29 cellular contexts compared by ENCODE assay signal in the genomic region with DNA sequence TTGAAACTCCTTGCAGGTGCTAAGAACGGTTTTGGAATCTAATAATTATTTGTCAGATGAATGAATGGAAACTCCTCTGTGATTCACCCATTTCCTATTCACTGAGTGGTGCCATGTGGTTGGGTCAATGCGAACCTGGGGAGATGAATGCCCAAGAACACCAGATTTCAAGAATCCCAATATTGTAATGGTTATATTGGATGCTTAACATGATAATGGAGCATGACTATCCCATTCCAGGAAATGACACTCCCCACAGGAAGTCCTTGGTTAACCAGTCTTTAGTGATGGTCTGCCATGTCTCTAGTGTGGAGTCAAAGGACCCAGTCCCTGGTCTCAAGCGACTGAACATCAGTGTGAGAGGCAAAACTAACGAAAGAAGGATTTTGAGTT.
DNase-seq lines count a peak whose midpoint lies in the region; ATAC-seq and TF ChIP-seq lines count a peak whose summit lies in the region.
"Had no signal": no experiment of that assay in that cellular context is flagged by ENCODE, and none has a peak within 500 bp of the region (broad histone marks: within the 10 kb centered on the region; RNA-seq: fewer than 3 reads in every experiment).

No MANE protein-coding gene starts in this region.

- H3K36me3 Mint-ChIP-seq in H9 (ENCODE audit: insufficient read depth in 1 of 3, low read depth in 3 of 3): no peaks in the 10 kb centered on the region
- H3K36me3 Mint-ChIP-seq: activated naive CD4-positive, alpha-beta T cell treated with anti-CD3 and anti-CD28 coated beads, Interleukin-2, amount 10 ng/mL, durations not matched to agents 7 days and 5 days; natural killer cell had no signal

- peaks cover 13 to 17% of the 10 kb centered on the region in 2 experiments for H3K4me1 Mint-ChIP-seq in H9
- H3K4me1 Mint-ChIP-seq: activated B cell treated with CpG ODN at 0.5 μM for 24 hours had no signal

- no peaks in the 10 kb centered on the region for H3K79me1 ChIP-seq in H9 (ENCODE audit: insufficient read depth, low read depth, low read length, poor library complexity, severe bottlenecking)

- H3K9ac ChIP-seq in H9 (ENCODE audit: extremely low read depth, insufficient read length, low read length): no peak overlapping the region

- peak overlapping the region in 2 of 3 experiments; percentile 12 to 54; a peak in 1 of 7 replicates for H3K27ac Mint-ChIP-seq in H9
- H3K27ac Mint-ChIP-seq: activated B cell treated with CpG ODN at 0.5 μM for 24 hours; activated naive CD4-positive, alpha-beta T cell treated with anti-CD3 and anti-CD28 coated beads, Interleukin-2, amount 10 ng/mL, durations not matched to agents 7 days and 5 days; HFFc6; natural killer cell had no signal

- H3K4me2 ChIP-seq in H9 (ENCODE audit: insufficient read depth, insufficient read length, low read length): no peak overlapping the region
- H3K4me2 ChIP-seq: smooth muscle cell had no signal

- H3K9me3 Mint-ChIP-seq in H9: no peaks in the 10 kb centered on the region
- H3K9me3 Mint-ChIP-seq: activated B cell treated with CpG ODN at 0.5 μM for 24 hours, natural killer cell had no signal

- H2AFZ ChIP-seq in H9 (ENCODE audit: low read length): no peak overlapping the region

- H3K27ac ChIP-seq in H9 (ENCODE audit: insufficient read length, low read depth, low read length) (no peak overlapping the region), RWPE2 (ENCODE audit: poor library complexity, severe bottlenecking) (peak overlapping the region; percentile 20), foreskin keratinocyte (peak overlapping the region; percentile 72), psoas muscle (peak overlapping the region; percentile 65)
- H3K27ac ChIP-seq: colonic mucosa, gastroesophageal sphincter, transverse colon had no signal

- intact Hi-C loops in psoas muscle (cut with DNase I): no loop called here

- H3K4me3 ChIP-seq in RWPE2 (ENCODE audit: severe bottlenecking): no peak overlapping the region
- no peak overlapping the region for H3K4me3 ChIP-seq in psoas muscle
- H3K4me3 ChIP-seq: colonic mucosa, gastroesophageal sphincter, smooth muscle cell, transverse colon had no signal

- no peak overlapping the region for H4K5ac ChIP-seq in H9 (ENCODE audit: insufficient read length, low read depth, low read length)

- no peak overlapping the region for H4K8ac ChIP-seq in H9 (replicated peaks; ENCODE audit: insufficient read length, low read depth, low read length)

- H4K91ac ChIP-seq in H9 (ENCODE audit: insufficient read length, low read depth, low read length): no peak overlapping the region

- H2BK120ac ChIP-seq in H9 (ENCODE audit: low read depth, low read length, poor library complexity, severe bottlenecking): no peak overlapping the region

- H3K56ac ChIP-seq in H9 (ENCODE audit: insufficient read length, low read depth, low read length): no peak overlapping the region

- no peak overlapping the region for H3K23ac ChIP-seq in H9 (ENCODE audit: insufficient read length, low read depth, low read length)

- no peak overlapping the region for H3K18ac ChIP-seq in H9 (ENCODE audit: insufficient read length, low read depth, low read length)

- DNase-seq in H9 (no peak), RWPE2 (ENCODE audit: low spot score) (no peak), foreskin keratinocyte (no peak), psoas muscle (no peak), hippocampal formation (lab: John Stamatoyannopoulos, UW) (no peak)
- no peak for DNase-seq in stimulated activated naive CD4-positive, alpha-beta T cell treated with Interleukin-2 at 50 U/mL for 16 hours (lab: John Stamatoyannopoulos, UW)
- DNase-seq: activated B cell treated with CpG ODN at 0.5 μM for 24 hours; activated CD4-positive, alpha-beta T cell treated with anti-CD3 and anti-CD28 coated beads, Interleukin-2, amount 50 U/mL, for 4 hours; activated naive CD4-positive, alpha-beta T cell treated with anti-CD3 and anti-CD28 coated beads, Interleukin-2, amount 10 ng/mL, durations not matched to agents 7 days and 5 days; anterior cingulate cortex; C1 segment of cervical spinal cord; Caco-2; colonic mucosa; HFFc6; hypothalamus; left ventricle myocardium superior; midbrain; natural killer cell; NCI-H1048; NCI-H187; NCI-H526 treated with DMSO at 0.1 percent for 48 hours; SIG-M5; stimulated activated CD4-positive, alpha-beta T cell treated with anti-CD3 and anti-CD28 coated beads, Interleukin-2, amount 100 ng/mL, for 24 hours; SW 1271; T-helper 9 cell; transverse colon had no signal

- H3T11ph ChIP-seq in H9 (ENCODE audit: low read length): no peak overlapping the region

- H3K4me1 ChIP-seq in H9 (ENCODE audit: insufficient read depth, low read length): peaks cover 4% of the 10 kb centered on the region; the same call in 1 of the 2 replicates
- peaks cover 13% of the 10 kb centered on the region for H3K4me1 ChIP-seq in RWPE2 (ENCODE audit: insufficient read depth, poor library complexity, severe bottlenecking)
- peaks cover 18% of the 10 kb centered on the region for H3K4me1 ChIP-seq in foreskin keratinocyte
- peaks cover 25% of the 10 kb centered on the region for H3K4me1 ChIP-seq in psoas muscle
- H3K4me1 ChIP-seq: colonic mucosa had no signal

- H3K36me3 ChIP-seq in RWPE2 (ENCODE audit: low read depth) (no peaks in the 10 kb centered on the region), psoas muscle (ENCODE audit: insufficient read depth in 1 of 2, low read depth in 1 of 2) (no peaks in the 10 kb centered on the region)
- H3K36me3 ChIP-seq: colonic mucosa, gastroesophageal sphincter, transverse colon had no signal

- H2AK5ac ChIP-seq in H9 (ENCODE audit: insufficient read length, low read length): no peak overlapping the region

- H3K27me3 Mint-ChIP-seq in H9 (ENCODE audit: low read depth): peaks cover 3% of the 10 kb centered on the region; the same call in 1 of the 2 replicates
- H3K27me3 Mint-ChIP-seq: activated B cell treated with CpG ODN at 0.5 μM for 24 hours had no signal

- H4K20me1 ChIP-seq in H9 (ENCODE audit: control insufficient read depth, insufficient read depth, insufficient read length): no peaks in the 10 kb centered on the region

- no CpG with 5 or more reads among the region's 4 CpGs for WGBS in H9 (ENCODE audit: extremely low coverage, insufficient read length, low lambda C conversion rate)
- WGBS in psoas muscle, 3 donors: 57 to 72% (median 60%) methylated on average over 4 of the region's 4 CpGs

- H2BK20ac ChIP-seq in H9 (ENCODE audit: low read depth, low read length, poor library complexity, severe bottlenecking): no peak overlapping the region

- H3K79me2 ChIP-seq in H9 (ENCODE audit: insufficient read depth, low read length): no peaks in the 10 kb centered on the region

- no peak overlapping the region for H3K4ac ChIP-seq in H9 (ENCODE audit: low read depth, low read length)

- TF ChIP-seq CTCF in H9 (conservative IDR thresholded peaks at IDR 0.05) (no peak), RWPE2 (IDR thresholded peaks at IDR 0.05; ENCODE audit: poor library complexity, severe bottlenecking) (no peak), foreskin keratinocyte (conservative IDR thresholded peaks at IDR 0.05) (no peak), psoas muscle (IDR thresholded peaks at IDR 0.05) (no peak)

- ATAC-seq in RWPE2 (ENCODE audit: low read depth) (no peak), foreskin keratinocyte (peak; percentile 57), psoas muscle (peak in 2 of 4 donors; percentile 14 to 28), HG02571 (IDR thresholded peaks at IDR 0.05; ENCODE audit: unreplicated experiment) (no peak)
- ATAC-seq: gastroesophageal sphincter, left ventricle myocardium superior, natural killer cell had no signal

- H2BK5ac ChIP-seq in H9 (ENCODE audit: insufficient read length, low read length): no peak overlapping the region

- no peak overlapping the region for H2BK15ac ChIP-seq in H9 (ENCODE audit: low read depth, low read length)

- no peaks in the 10 kb centered on the region for H3K9me3 ChIP-seq in H9 (ENCODE audit: control insufficient read depth, low read depth, low read length)
- no peaks in the 10 kb centered on the region for H3K9me3 ChIP-seq in RWPE2 (ENCODE audit: severe bottlenecking)
- H3K9me3 ChIP-seq in psoas muscle: no peaks in the 10 kb centered on the region
- H3K9me3 ChIP-seq: colonic mucosa, gastroesophageal sphincter, transverse colon had no signal

- H3K27me3 ChIP-seq in H9 (ENCODE audit: insufficient read depth, low read length) (no peaks in the 10 kb centered on the region; the same call in 1 of the 2 replicates), RWPE2 (ENCODE audit: insufficient read depth, poor library complexity, severe bottlenecking) (no peaks in the 10 kb centered on the region), foreskin keratinocyte (no peaks in the 10 kb centered on the region), psoas muscle (ENCODE audit: insufficient read depth in 3 of 3, low read length in 2 of 3) (no peaks in the 10 kb centered on the region)
- H3K27me3 ChIP-seq: colonic mucosa, gastroesophageal sphincter, transverse colon had no signal

- H3K23me2 ChIP-seq in H9 (ENCODE audit: insufficient read length, low read depth, low read length, poor library complexity, severe bottlenecking): no peaks in the 10 kb centered on the region

- no peak overlapping the region for H3K14ac ChIP-seq in H9 (ENCODE audit: insufficient read depth, low read length)

- H2BK12ac ChIP-seq in H9 (ENCODE audit: insufficient read length, low read depth, low read length): no peak overlapping the region

- no peak overlapping the region for H3K4me3 Mint-ChIP-seq in H9
- H3K4me3 Mint-ChIP-seq: activated B cell treated with CpG ODN at 0.5 μM for 24 hours; activated naive CD4-positive, alpha-beta T cell treated with anti-CD3 and anti-CD28 coated beads, Interleukin-2, amount 10 ng/mL, durations not matched to agents 7 days and 5 days; HFFc6; natural killer cell had no signal
